11 cellular contexts compared by ENCODE assay signal in genomic region chr6:6534399-6534798, GRCh38. TPM values are rescaled to one million over a fixed set of nuclear protein-coding genes. Genes with fewer than 3 reads are reported as not detected.
"Had no signal": no experiment of that assay in that cellular context is flagged by ENCODE, and none has a peak within 500 bp of the region (broad histone marks: within the 10 kb centered on the region; RNA-seq: fewer than 3 reads in every experiment).

No MANE protein-coding gene starts in this region.

- H3K4me3 ChIP-seq: GM23248, GM23338, HAP-1 had no signal

- H3K9me3 ChIP-seq: HAP-1 had no signal

- H3K27ac Mint-ChIP-seq: GM23338, HFFc6 had no signal

- H3K27ac ChIP-seq: GM23248 had no signal

- ATAC-seq: GM23338, HCT116 had no signal

- H3K9me3 Mint-ChIP-seq: GM23338, H9 had no signal

- H3K36me3 ChIP-seq: HAP-1 had no signal

- H3K4me1 ChIP-seq: HAP-1 had no signal

- DNase-seq: GM23248, GOT3, H7, H9, HCEC 1CT, HFFc6 had no signal

- H3K4me3 Mint-ChIP-seq: GM23338, H9, HFFc6 had no signal

RNA-seq across cellular contexts. Expression of gene LY86, which starts 54.1 kb away (rescaled TPM):
- total RNA-seq: GM23248, GM23338, H1, H4, H7, H9, HFFc6 had no signal
- polyA plus RNA-seq: GM23248, H1 had no signal
